ENCODE assay signal across 19 cellular contexts in genomic region chr1:151825204-151825603, GRCh38. TPM values are rescaled to one million over a fixed set of nuclear protein-coding genes. Genes with fewer than 3 reads are reported as not detected.
DNase-seq lines count a peak whose midpoint lies in the region; ATAC-seq, FAIRE-seq and TF ChIP-seq lines count a peak whose summit lies in the region.
"Had no signal": no experiment of that assay in that cellular context is flagged by ENCODE, and none has a peak within 500 bp of the region (broad histone marks: within the 10 kb centered on the region; RNA-seq: fewer than 3 reads in every experiment).

No MANE protein-coding gene starts in this region.

- 84% methylated on average over 9 of the region's 9 CpGs; no CpG with 5 or more reads in 1 of the 2 experiments for WGBS in H1 (ENCODE audit: extremely low coverage in 1 of 2, insufficient coverage in 1 of 2, insufficient read length in 1 of 2, insufficient replicate concordance in 2 of 2, low coverage in 1 of 2, low lambda C conversion rate in 2 of 2, missing lambda C conversion rate in 1 of 2), 2 experiments

- H2BK20ac ChIP-seq in H1 (ENCODE audit: low read length), result no peak overlapping the region

- H3K9ac ChIP-seq in H1 (replicated peaks in 1 of 4; ENCODE audit: extremely low read depth in 1 of 4, low read depth in 3 of 4, low read length in 3 of 4), result no peak overlapping the region
- H3K9ac ChIP-seq in skeletal muscle tissue (ENCODE audit: low read depth in 1 of 3, low read length in 3 of 3), result peak overlapping the region in 2 of 3 donors; percentile 33 to 78

- H4K8ac ChIP-seq in H1 (ENCODE audit: extremely low read depth, insufficient read depth, low read length), result no peak overlapping the region

- no peaks in the 10 kb centered on the region for H3K27me3 ChIP-seq in CD8-positive, alpha-beta T cell (ENCODE audit: insufficient read depth, low read length)
- H3K27me3 ChIP-seq in H1 (replicated peaks in 1 of 4; ENCODE audit: control insufficient read depth in 3 of 4, extremely low read depth in 1 of 4, insufficient read depth in 3 of 4, low read length in 3 of 4), result no peaks in the 10 kb centered on the region
- H3K27me3 ChIP-seq in skeletal muscle tissue (ENCODE audit: control insufficient read depth in 3 of 3, insufficient read depth in 3 of 3, low read length in 3 of 3), result no peaks in the 10 kb centered on the region

- no peak for ATAC-seq in CD8-positive, alpha-beta T cell
- ATAC-seq in GM19467 (IDR thresholded peaks at IDR 0.05; ENCODE audit: unreplicated experiment), result no peak
- no peak for ATAC-seq in GM21367 (IDR thresholded peaks at IDR 0.05; ENCODE audit: unreplicated experiment)

- H2BK5ac ChIP-seq in H1 (ENCODE audit: low read depth, low read length), result peak overlapping the region; percentile 66; the same call in 1 of the 2 replicates

- peak overlapping the region; percentile 54; the same call in 1 of the 2 replicates for H2AK5ac ChIP-seq in H1 (ENCODE audit: low read depth, low read length)

- H3K79me1 ChIP-seq in H1 (ENCODE audit: low read depth, low read length), result no peaks in the 10 kb centered on the region

- no peak overlapping the region for H3K27ac ChIP-seq in CD8-positive, alpha-beta T cell (ENCODE audit: low read depth, low read length)
- H3K27ac ChIP-seq in H1 (ENCODE audit: low read depth, low read length) (no peak overlapping the region), skeletal muscle tissue (ENCODE audit: low read depth, low read length) (peak overlapping the region; percentile 75)
- H3K27ac ChIP-seq: tibial artery had no signal

- H3K4me1 ChIP-seq in CD8-positive, alpha-beta T cell (ENCODE audit: insufficient read depth, low read length), result peaks cover 52% of the 10 kb centered on the region
- H3K4me1 ChIP-seq in H1 (replicated peaks in 1 of 4; ENCODE audit: control insufficient read depth in 3 of 4, insufficient read depth in 4 of 4, low read length in 3 of 4) (peaks cover 14 to 39% (median 27%) of the 10 kb centered on the region in 4 experiments), skeletal muscle tissue (ENCODE audit: control insufficient read depth in 3 of 3, insufficient read depth in 3 of 3, low read length in 3 of 3) (peaks cover 45 to 75% (median 64%) of the 10 kb centered on the region in 3 donors)

- H3K4me2 ChIP-seq in H1 (ENCODE audit: insufficient read depth in 1 of 2, low read depth in 2 of 2, low read length in 2 of 2), result peak overlapping the region; percentile 38 to 44; a peak in 2 of 4 replicates

- no peak for TF ChIP-seq POLR2A in H1 (IDR thresholded peaks at IDR 0.05; ENCODE audit: control extremely low read depth in 1 of 2, low read depth in 2 of 2, low read length in 2 of 2)

- no peak overlapping the region for H2BK120ac ChIP-seq in H1 (replicated peaks; ENCODE audit: low read depth, low read length)

- no peak overlapping the region for H3K23ac ChIP-seq in H1 (ENCODE audit: insufficient read length)

- no peak for TF ChIP-seq RAD21 in H1 (IDR thresholded peaks at IDR 0.05 in 1 of 2, conservative IDR thresholded peaks at IDR 0.05 in 1 of 2; ENCODE audit: low read depth in 2 of 2, low read length in 2 of 2)

- no peak overlapping the region for H3K4me3 ChIP-seq in CD8-positive, alpha-beta T cell (ENCODE audit: low read depth, low read length)
- H3K4me3 ChIP-seq in Jurkat, Clone E6-1 (ENCODE audit: low read length), result peak overlapping the region; percentile 56
- H3K4me3 ChIP-seq in H1 (ENCODE audit: extremely low read depth in 1 of 4, insufficient read depth in 2 of 4, low read depth in 3 of 4, low read length in 4 of 4) (no peak overlapping the region), skeletal muscle tissue (ENCODE audit: low read length in 3 of 3) (peak overlapping the region in 1 of 3 donors; percentile 29)
- H3K4me3 ChIP-seq: tibial artery had no signal

- no peaks in the 10 kb centered on the region for H3K27me3 Mint-ChIP-seq in CD8-positive, alpha-beta T cell (ENCODE audit: low read depth)

- no peaks in the 10 kb centered on the region for H3K36me3 Mint-ChIP-seq in CD8-positive, alpha-beta T cell
- H3K36me3 Mint-ChIP-seq: activated naive CD8-positive, alpha-beta T cell treated with anti-CD3 and anti-CD28 coated beads, Interleukin-2, amount 10 ng/mL, durations not matched to agents 7 days and 5 days had no signal

- no peak overlapping the region for H4K91ac ChIP-seq in H1 (replicated peaks; ENCODE audit: insufficient read length, low read length)

- no peak overlapping the region for H3K4ac ChIP-seq in H1 (replicated peaks; ENCODE audit: insufficient read length, low read depth, low read length)

- POLR2A ChIA-PET in CD8-positive, alpha-beta T cell (lab: Charles Lee), result interaction anchor here (1.0 to 1.2 kb wide), 2 partner anchors 15 to 23 kb away, joined by 3 to 4 read pairs; partner anchors contain the start of gene C2CD4D
- POLR2A ChIA-PET in H1 (lab: Charles Lee; ENCODE audit: partially characterized antibody), result interaction anchor here (0.8 to 3.7 kb wide), 4 partner anchors 15 to 62 kb away, joined by 3 to 20 read pairs (median 4); partner anchors contain the start of genes C2CD4D and MRPL9

- H3K9me3 Mint-ChIP-seq in CD8-positive, alpha-beta T cell, result no peaks in the 10 kb centered on the region
- H3K9me3 Mint-ChIP-seq: activated naive CD8-positive, alpha-beta T cell treated with anti-CD3 and anti-CD28 coated beads, Interleukin-2, amount 10 ng/mL, durations not matched to agents 7 days and 5 days; nephron had no signal

- no peaks in the 10 kb centered on the region for H4K20me1 ChIP-seq in H1 (replicated peaks in 1 of 2; ENCODE audit: control insufficient read depth in 1 of 2, insufficient read depth in 2 of 2, low read length in 2 of 2)

- no peak overlapping the region for H2AFZ ChIP-seq in H1 (ENCODE audit: low read length)

- peak overlapping the region; percentile 62; the same call in 1 of the 2 replicates for H3K18ac ChIP-seq in H1 (ENCODE audit: extremely low read depth, low read length)

- H3K56ac ChIP-seq in H1 (replicated peaks; ENCODE audit: insufficient read length, low read depth, low read length), result no peak overlapping the region

- no peaks in the 10 kb centered on the region for H3K9me3 ChIP-seq in CD8-positive, alpha-beta T cell (ENCODE audit: low read length)
- no peaks in the 10 kb centered on the region for H3K9me3 ChIP-seq in H1 (ENCODE audit: insufficient read depth in 2 of 2, low read depth in 1 of 2, low read length in 1 of 2)
- H3K9me3 ChIP-seq in skeletal muscle tissue (ENCODE audit: control insufficient read depth in 3 of 3, low read length in 3 of 3), result no peaks in the 10 kb centered on the region
- H3K9me3 ChIP-seq: tibial artery had no signal

- no peaks in the 10 kb centered on the region for H3K79me2 ChIP-seq in H1 (ENCODE audit: control insufficient read depth in 1 of 2, insufficient read depth in 2 of 2, low read length in 2 of 2)

- peak overlapping the region; percentile 57 for H3K27ac Mint-ChIP-seq in CD8-positive, alpha-beta T cell
- H3K27ac Mint-ChIP-seq: activated naive CD8-positive, alpha-beta T cell treated with anti-CD3 and anti-CD28 coated beads, Interleukin-2, amount 10 ng/mL, durations not matched to agents 7 days and 5 days had no signal

- peaks cover 50% of the 10 kb centered on the region for H3K4me1 Mint-ChIP-seq in CD8-positive, alpha-beta T cell (ENCODE audit: low read depth)

- TF ChIP-seq EP300 in H1 (IDR thresholded peaks at IDR 0.05; ENCODE audit: borderline replicate concordance in 1 of 2, low read depth in 2 of 2, low read length in 2 of 2), result no peak

- no peak for TF ChIP-seq CTCF in CD8-positive, alpha-beta T cell (IDR thresholded peaks at IDR 0.05)
- no peak for TF ChIP-seq CTCF in H1 (IDR thresholded peaks at IDR 0.05; ENCODE audit: control extremely low read depth in 1 of 3, insufficient read depth in 1 of 3, low read depth in 1 of 3, low read length in 3 of 3)

- peak overlapping the region; percentile 72 for H3K4me3 Mint-ChIP-seq in CD8-positive, alpha-beta T cell
- H3K4me3 Mint-ChIP-seq: activated naive CD8-positive, alpha-beta T cell treated with anti-CD3 and anti-CD28 coated beads, Interleukin-2, amount 10 ng/mL, durations not matched to agents 7 days and 5 days; nephron had no signal

- CTCF ChIA-PET in CD8-positive, alpha-beta T cell (lab: Charles Lee), result no interaction called here
- CTCF ChIA-PET in H1 (lab: Charles Lee; ENCODE audit: partially characterized antibody), result interaction anchor here (0.5 to 1.5 kb wide), 4 partner anchors 8 to 63 kb away, joined by 3 to 5 read pairs (median 3); no protein-coding TSS in a partner anchor

- H4K5ac ChIP-seq in H1 (ENCODE audit: insufficient read length, low read depth, low read length), result no peak overlapping the region

- no peak for FAIRE-seq in H1 (lab: Jason Lieb, UNC)
- FAIRE-seq: colon, G401.6 had no signal

- no peak overlapping the region for H3K14ac ChIP-seq in H1 (ENCODE audit: insufficient read length)

- peak overlapping the region; percentile 88; the same call in 1 of the 2 replicates for H2BK15ac ChIP-seq in H1 (ENCODE audit: low read length)

- intact Hi-C loops in CD8-positive, alpha-beta T cell (cut with DNase I, micrococcal nuclease), result no loop called here

- peak overlapping the region; percentile 92; the same call in 1 of the 2 replicates for H2BK12ac ChIP-seq in H1 (ENCODE audit: low read depth, low read length)

- peaks cover 2% of the 10 kb centered on the region; the same call in 1 of the 2 replicates for H3K23me2 ChIP-seq in H1 (ENCODE audit: low read depth, low read length)

- H3K36me3 ChIP-seq in CD8-positive, alpha-beta T cell (ENCODE audit: insufficient read depth, low read length), result no peaks in the 10 kb centered on the region
- H3K36me3 ChIP-seq in H1 (ENCODE audit: control insufficient read depth in 2 of 4, insufficient read depth in 4 of 4, low read length in 3 of 4) (no peaks in the 10 kb centered on the region), skeletal muscle tissue (ENCODE audit: control insufficient read depth in 3 of 3, insufficient read depth in 3 of 3, low read length in 3 of 3) (peaks cover 4 to 11% (median 11%) of the 10 kb centered on the region in 3 donors)
- H3K36me3 ChIP-seq: tibial artery had no signal

- DNase-seq in CD8-positive, alpha-beta T cell, result no peak
- DNase-seq in Jurkat, Clone E6-1 (ENCODE audit: low read depth, low spot score), result no peak
- DNase-seq in H1 (ENCODE audit: low read depth in 1 of 2, low spot score in 2 of 2) (no peak), RPMI8226 (no peak)
- DNase-seq: activated naive CD8-positive, alpha-beta T cell treated with anti-CD3 and anti-CD28 coated beads, Interleukin-2, amount 10 ng/mL, durations not matched to agents 7 days and 5 days; GOT3; NCI-H1930; NCI-H2227 treated with DMSO at 0.1 percent for 48 hours; NCI-H774; SHP77 treated with DMSO at 0.1 percent for 48 hours; tibial artery had no signal

RNA-seq across cellular contexts. Expression of gene RORC, which starts 6.4 kb away (rescaled TPM):
- total RNA-seq in CD8-positive, alpha-beta T cell, result 1 to 10 TPM; 4.8 to 5.6 TPM
- polyA plus RNA-seq in Jurkat, Clone E6-1 (2012; ENCODE audit: insufficient read depth, insufficient read length), result 3.1 TPM
- 0.52 and 0.54 TPM in 2 replicates for total RNA-seq in H1 (2021; fragmentation: NEBNext Ultra II Directional; extraction: Animal tissue kit (Norgen Biotek cat#: 25700))
- polyA plus RNA-seq in H1 (2011; rRNA removed), result 0.44 and 0.52 TPM in 2 replicates
- polyA plus RNA-seq in H1 (2011; cell fraction: cytosol; rRNA removed), result 0.47 TPM
- polyA plus RNA-seq in H1 (2011; cell fraction: nucleus; rRNA removed), result 0.66 TPM
- 0.28 to 0.44 TPM (median 0.37 TPM) in 4 replicates for polyA plus RNA-seq in H1 (2012, experiment 1 of 2)
- polyA plus RNA-seq in H1 (2012, experiment 2 of 2), result 0.39 TPM
- polyA plus RNA-seq in H1 (2013, experiment 1 of 2), result 0.30 TPM
- 0.28 TPM for polyA plus RNA-seq in H1 (2013, experiment 2 of 2)
- 0.76 and 0.90 TPM in 2 replicates for polyA minus RNA-seq in H1 (2011; rRNA and poly(A)+ RNA removed)
- polyA minus RNA-seq in H1 (2011; cell fraction: cytosol; rRNA and poly(A)+ RNA removed), result 0.44 TPM
- 1.2 TPM for polyA minus RNA-seq in H1 (2011; cell fraction: nucleus; rRNA and poly(A)+ RNA removed)
- 8.9 TPM for total RNA-seq in skeletal muscle tissue
- total RNA-seq: OCI-LY7 had no signal

RNA-seq across cellular contexts. Expression of gene C2CD4D, which starts 14.4 kb away (rescaled TPM):
- total RNA-seq in CD8-positive, alpha-beta T cell, result under 1 TPM; 0.44 to 0.65 TPM
- polyA plus RNA-seq in Jurkat, Clone E6-1 (2012; ENCODE audit: insufficient read depth, insufficient read length), result not detected
- total RNA-seq in H1 (2021; fragmentation: NEBNext Ultra II Directional; extraction: Animal tissue kit (Norgen Biotek cat#: 25700)), result 0.54 and 0.71 TPM in 2 replicates
- 0.41 and 0.60 TPM in 2 replicates for polyA plus RNA-seq in H1 (2011; rRNA removed)
- 0.58 TPM for polyA plus RNA-seq in H1 (2011; cell fraction: cytosol; rRNA removed)
- 1.00 TPM for polyA plus RNA-seq in H1 (2011; cell fraction: nucleus; rRNA removed)
- 0.80 to 1.0 TPM (median 0.90 TPM) in 4 replicates for polyA plus RNA-seq in H1 (2012, experiment 1 of 2)
- 0.14 TPM for polyA plus RNA-seq in H1 (2012, experiment 2 of 2)
- polyA plus RNA-seq in H1 (2013, experiment 1 of 2), result 0.30 TPM
- polyA plus RNA-seq in H1 (2013, experiment 2 of 2), result 0.48 TPM
- not detected in 2 replicates for polyA minus RNA-seq in H1 (2011; rRNA and poly(A)+ RNA removed)
- 0.66 TPM for polyA minus RNA-seq in H1 (2011; cell fraction: cytosol; rRNA and poly(A)+ RNA removed)
- 1.6 TPM for polyA minus RNA-seq in H1 (2011; cell fraction: nucleus; rRNA and poly(A)+ RNA removed)
- total RNA-seq in skeletal muscle tissue, result not detected
- total RNA-seq: OCI-LY7 had no signal

RNA-seq across cellular contexts. Expression of gene LINGO4, which starts 20.0 kb away (rescaled TPM):
- under 1 TPM; 0.11 to 0.22 TPM for total RNA-seq in CD8-positive, alpha-beta T cell
- not detected for polyA plus RNA-seq in Jurkat, Clone E6-1 (2012; ENCODE audit: insufficient read depth, insufficient read length)
- total RNA-seq in H1 (2021; fragmentation: NEBNext Ultra II Directional; extraction: Animal tissue kit (Norgen Biotek cat#: 25700)), result not detected in 2 replicates
- polyA plus RNA-seq in H1 (2011; rRNA removed), result 0.03 TPM in 1 of 2 replicates, not detected in the other
- polyA plus RNA-seq in H1 (2011; cell fraction: cytosol; rRNA removed), result not detected
- not detected for polyA plus RNA-seq in H1 (2011; cell fraction: nucleus; rRNA removed)
- polyA plus RNA-seq in H1 (2012, experiment 1 of 2), result 0.05 TPM in 1 of 4 replicates, not detected in the others
- polyA plus RNA-seq in H1 (2012, experiment 2 of 2), result not detected
- polyA plus RNA-seq in H1 (2013, experiment 1 of 2), result not detected
- not detected for polyA plus RNA-seq in H1 (2013, experiment 2 of 2)
- not detected in 2 replicates for polyA minus RNA-seq in H1 (2011; rRNA and poly(A)+ RNA removed)
- polyA minus RNA-seq in H1 (2011; cell fraction: cytosol; rRNA and poly(A)+ RNA removed), result not detected
- 0.30 TPM for polyA minus RNA-seq in H1 (2011; cell fraction: nucleus; rRNA and poly(A)+ RNA removed)
- under 0.01 TPM for total RNA-seq in skeletal muscle tissue
- total RNA-seq: OCI-LY7, sciatic nerve had no signal

RNA-seq across cellular contexts. Expression of gene THEM5, which starts 28.3 kb away (rescaled TPM):
- not detected for total RNA-seq in CD8-positive, alpha-beta T cell
- not detected for polyA plus RNA-seq in Jurkat, Clone E6-1 (2012; ENCODE audit: insufficient read depth, insufficient read length)
- total RNA-seq in H1 (2021; fragmentation: NEBNext Ultra II Directional; extraction: Animal tissue kit (Norgen Biotek cat#: 25700)), result not detected in 2 replicates
- polyA plus RNA-seq in H1 (2011; rRNA removed), result not detected in 2 replicates
- polyA plus RNA-seq in H1 (2011; cell fraction: cytosol; rRNA removed), result not detected
- polyA plus RNA-seq in H1 (2011; cell fraction: nucleus; rRNA removed), result not detected
- 0.29 to 0.50 TPM (median 0.39 TPM) in 4 replicates for polyA plus RNA-seq in H1 (2012, experiment 1 of 2)
- polyA plus RNA-seq in H1 (2012, experiment 2 of 2), result not detected
- polyA plus RNA-seq in H1 (2013, experiment 1 of 2), result not detected
- polyA plus RNA-seq in H1 (2013, experiment 2 of 2), result not detected
- not detected in 2 replicates for polyA minus RNA-seq in H1 (2011; rRNA and poly(A)+ RNA removed)
- not detected for polyA minus RNA-seq in H1 (2011; cell fraction: cytosol; rRNA and poly(A)+ RNA removed)
- polyA minus RNA-seq in H1 (2011; cell fraction: nucleus; rRNA and poly(A)+ RNA removed), result not detected
- not detected for total RNA-seq in skeletal muscle tissue
- total RNA-seq: activated naive CD8-positive, alpha-beta T cell treated with anti-CD3 and anti-CD28 coated beads, Interleukin-2, amount 10 ng/mL, durations not matched to agents 7 days and 5 days; OCI-LY7; sciatic nerve had no signal

RNA-seq across cellular contexts. Expression of gene TDRKH, which starts 34.9 kb away (rescaled TPM):
- 1 to 10 TPM; 3.6 to 3.9 TPM for total RNA-seq in CD8-positive, alpha-beta T cell
- polyA plus RNA-seq in Jurkat, Clone E6-1 (2012; ENCODE audit: insufficient read depth, insufficient read length), result 21.4 TPM
- total RNA-seq in H1 (2021; fragmentation: NEBNext Ultra II Directional; extraction: Animal tissue kit (Norgen Biotek cat#: 25700)), result 23.8 and 26.1 TPM in 2 replicates
- 7.7 and 9.9 TPM in 2 replicates for polyA plus RNA-seq in H1 (2011; rRNA removed)
- 11.5 TPM for polyA plus RNA-seq in H1 (2011; cell fraction: cytosol; rRNA removed)
- polyA plus RNA-seq in H1 (2011; cell fraction: nucleus; rRNA removed), result 10.3 TPM
- polyA plus RNA-seq in H1 (2012, experiment 1 of 2), result 15.2 to 18.5 TPM (median 16.9 TPM) in 4 replicates
- 3.5 TPM for polyA plus RNA-seq in H1 (2012, experiment 2 of 2)
- polyA plus RNA-seq in H1 (2013, experiment 1 of 2), result 15.1 TPM
- 15.0 TPM for polyA plus RNA-seq in H1 (2013, experiment 2 of 2)
- polyA minus RNA-seq in H1 (2011; rRNA and poly(A)+ RNA removed), result 17.9 and 19.3 TPM in 2 replicates
- polyA minus RNA-seq in H1 (2011; cell fraction: cytosol; rRNA and poly(A)+ RNA removed), result 8.6 TPM
- polyA minus RNA-seq in H1 (2011; cell fraction: nucleus; rRNA and poly(A)+ RNA removed), result 11.3 TPM
- 4.7 TPM for total RNA-seq in skeletal muscle tissue

Comparison
In these comparisons a context has a peak if more than half of its experiments do, and no peak if none do; other contexts are left out.
1. H3K9ac ChIP-seq: peak in skeletal muscle tissue (2 of 3); none in H1 (0 of 4).